Comparison of ENCODE assay signal across 8 cellular contexts in genomic region chr1:153633161-153633746, GRCh38. TPM values are rescaled to one million over a fixed set of nuclear protein-coding genes. Genes with fewer than 3 reads are reported as not detected.
DNase-seq lines count a peak whose midpoint lies in the region; ATAC-seq, FAIRE-seq and TF ChIP-seq lines count a peak whose summit lies in the region.
"Had no signal": no experiment of that assay in that cellular context is flagged by ENCODE, and none has a peak within 500 bp of the region (broad histone marks: within the 10 kb centered on the region; RNA-seq: fewer than 3 reads in every experiment).

No MANE protein-coding gene starts in this region.

- TF ChIP-seq EP300 in sigmoid colon (IDR thresholded peaks at IDR 0.05): no peak

- 0 out of 2 replicates have a peak, but pooled peaks cover 10% of the 10 kb centered on the region for H3K4me1 ChIP-seq in SJSA1 (replicated peaks)
- H3K4me1 ChIP-seq in sigmoid colon: peaks cover 0 to 40% (median 32%) of the 10 kb centered on the region in 4 donors

- H3K27ac ChIP-seq in SJSA1 (no peak overlapping the region), sigmoid colon (peak overlapping the region; percentile 97 to 100 (median 98))

- peaks cover 24% of the 10 kb centered on the region for H3K27me3 Mint-ChIP-seq in glutamatergic neuron (ENCODE audit: unreplicated experiment)

- peak overlapping the region; percentile 83 for H3K27ac Mint-ChIP-seq in glutamatergic neuron (ENCODE audit: unreplicated experiment)

- H3K4me1 Mint-ChIP-seq in glutamatergic neuron (ENCODE audit: low read depth, unreplicated experiment): peaks cover 14% of the 10 kb centered on the region

- ATAC-seq in GM21825 (IDR thresholded peaks at IDR 0.05; ENCODE audit: unreplicated experiment): no peak
- no peak for ATAC-seq in omental fat pad (ENCODE audit: low FRiP score)

- H3K9me3 Mint-ChIP-seq in glutamatergic neuron (ENCODE audit: unreplicated experiment): peaks cover 10% of the 10 kb centered on the region

- H3K36me3 ChIP-seq in SJSA1: peaks cover 41% of the 10 kb centered on the region
- peaks cover 13 to 26% (median 16%) of the 10 kb centered on the region in 4 donors for H3K36me3 ChIP-seq in sigmoid colon

- FAIRE-seq in H54 (lab: Jason Lieb, UNC): no peak

- TF ChIP-seq POLR2A in H54 (IDR thresholded peaks at IDR 0.05; ENCODE audit: low read depth, low read length) (0 out of 2 replicates have a peak, but pooled peaks have one; percentile 0), sigmoid colon (IDR thresholded peaks at IDR 0.05) (no peak)

- WGBS in sigmoid colon, 2 donors: 28 to 59% methylated on average over 18 of the region's 18 CpGs

- DNase-seq in H54 (ENCODE audit: insufficient read length, low spot score): peak; percentile 45
- no peak for DNase-seq in SJSA1 (ENCODE audit: low read depth in 1 of 2, low spot score in 2 of 2)
- DNase-seq in glutamatergic neuron: no peak
- no peak for DNase-seq in sigmoid colon
- DNase-seq in NOMO-1 treated with dmso at 0.1 percent for 144 hours (lab: John Stamatoyannopoulos, UW; ENCODE audit: unreplicated experiment): no peak
- no peak for DNase-seq in omental fat pad (ENCODE audit: low spot score)

- H3K4me3 ChIP-seq in SJSA1 (peak overlapping the region; percentile 87), sigmoid colon (peak overlapping the region in 3 of 4 donors; percentile 72 to 85 (median 84))

- no peaks in the 10 kb centered on the region for H3K27me3 ChIP-seq in SJSA1 (replicated peaks)
- no peaks in the 10 kb centered on the region for H3K27me3 ChIP-seq in sigmoid colon

- no peaks in the 10 kb centered on the region for H3K9me3 ChIP-seq in SJSA1 (replicated peaks)
- H3K9me3 ChIP-seq in sigmoid colon: no peaks in the 10 kb centered on the region

- TF ChIP-seq CTCF in glutamatergic neuron (IDR thresholded peaks at IDR 0.05; ENCODE audit: partially characterized antibody, unreplicated experiment) (no peak), sigmoid colon (IDR thresholded peaks at IDR 0.05) (no peak), omental fat pad (IDR thresholded peaks at IDR 0.05) (no peak)

- H3K36me3 Mint-ChIP-seq in glutamatergic neuron (ENCODE audit: unreplicated experiment): peaks cover 9% of the 10 kb centered on the region

- H3K4me3 Mint-ChIP-seq in glutamatergic neuron (ENCODE audit: unreplicated experiment): peak overlapping the region; percentile 93

- intact Hi-C loops in sigmoid colon (cut with DNase I): no loop called here

RNA-seq across cellular contexts. Expression of gene CHTOP, which starts 0.6 kb away (rescaled TPM):
- 31.0 and 50.8 TPM in 2 replicates for total RNA-seq in SJSA1 (2014; rRNA removed; shearing (Covaris generic))
- total RNA-seq in glutamatergic neuron (ENCODE audit: unreplicated experiment): 84.7 TPM
- 10 to 100 TPM; 44.8 to 57.8 (median 50.2) TPM for total RNA-seq in sigmoid colon
- polyA plus RNA-seq in sigmoid colon: 10 to 100 TPM; 35.4 to 65.4 (median 38.6) TPM
- total RNA-seq in omental fat pad: 10 to 100 TPM; 31.4 to 63.5 (median 53.7) TPM

RNA-seq across cellular contexts. Expression of gene S100A1, which starts 5.0 kb away (rescaled TPM):
- 0.32 TPM in 1 of 2 replicates, not detected in the other for total RNA-seq in SJSA1 (2014; rRNA removed; shearing (Covaris generic))
- 35.4 TPM for total RNA-seq in glutamatergic neuron (ENCODE audit: unreplicated experiment)
- total RNA-seq in sigmoid colon: 10 to 100 TPM in 2 of 4 donors, 1 to 10 TPM in 2; 2.3 to 22.2 (median 10.9) TPM
- polyA plus RNA-seq in sigmoid colon: 1 to 10 TPM; 3.2 to 6.6 (median 4.4) TPM
- total RNA-seq in omental fat pad: 10 to 100 TPM in 3 of 4 donors, 1 to 10 TPM in 1; 6.0 to 36.5 (median 23.7) TPM
- total RNA-seq: activated CD8-positive, alpha-beta memory T cell treated with anti-CD3 and anti-CD28 coated beads for 36 hours had no signal

RNA-seq across cellular contexts. Expression of gene S100A13, which starts 5.9 kb away (rescaled TPM):
- 74.0 and 135 TPM in 2 replicates for total RNA-seq in SJSA1 (2014; rRNA removed; shearing (Covaris generic))
- total RNA-seq in glutamatergic neuron (ENCODE audit: unreplicated experiment) (92.8 TPM), sigmoid colon (100 to 1,000 TPM in 3 of 4 donors, 10 to 100 TPM in 1; 86.3 to 305 (median 278) TPM), omental fat pad (100 to 1,000 TPM; 118 to 192 (median 176) TPM)
- polyA plus RNA-seq in sigmoid colon: 100 to 1,000 TPM; 113 to 302 (median 126) TPM

RNA-seq across cellular contexts. Expression of gene S100A14, which starts 17.1 kb away (rescaled TPM):
- not detected in 2 replicates for total RNA-seq in SJSA1 (2014; rRNA removed; shearing (Covaris generic))
- not detected for total RNA-seq in glutamatergic neuron (ENCODE audit: unreplicated experiment)
- total RNA-seq in sigmoid colon: 1 to 10 TPM in 1 of 4 donors, under 1 TPM in 1, not detected in 2; 0.82 to 1.8 TPM
- polyA plus RNA-seq in sigmoid colon: 1,000 to 10,000 TPM in 1 of 3 donors, 100 to 1,000 TPM in 2; 789 to 1,144 (median 825) TPM
- 1 to 10 TPM in 2 of 4 donors, under 1 TPM in 1, not detected in 1; 0.50 to 1.9 (median 1.3) TPM for total RNA-seq in omental fat pad
- total RNA-seq: activated CD8-positive, alpha-beta memory T cell treated with anti-CD3 and anti-CD28 coated beads for 36 hours had no signal

RNA-seq across cellular contexts. Expression of gene S100A16, which starts 20.3 kb away (rescaled TPM):
- total RNA-seq in SJSA1 (2014; rRNA removed; shearing (Covaris generic)): 38.8 and 39.8 TPM in 2 replicates
- 1.1 TPM for total RNA-seq in glutamatergic neuron (ENCODE audit: unreplicated experiment)
- total RNA-seq in sigmoid colon: 10 to 100 TPM; 35.6 to 49.9 (median 39.7) TPM
- polyA plus RNA-seq in sigmoid colon: 100 to 1,000 TPM; 332 to 492 (median 370) TPM
- total RNA-seq in omental fat pad: 100 to 1,000 TPM in 3 of 4 donors, 10 to 100 TPM in 1; 84.5 to 225 (median 127) TPM
- total RNA-seq: activated CD8-positive, alpha-beta memory T cell treated with anti-CD3 and anti-CD28 coated beads for 36 hours had no signal
